Comparison of ENCODE assay signal across 21 cellular contexts in the genomic region with DNA sequence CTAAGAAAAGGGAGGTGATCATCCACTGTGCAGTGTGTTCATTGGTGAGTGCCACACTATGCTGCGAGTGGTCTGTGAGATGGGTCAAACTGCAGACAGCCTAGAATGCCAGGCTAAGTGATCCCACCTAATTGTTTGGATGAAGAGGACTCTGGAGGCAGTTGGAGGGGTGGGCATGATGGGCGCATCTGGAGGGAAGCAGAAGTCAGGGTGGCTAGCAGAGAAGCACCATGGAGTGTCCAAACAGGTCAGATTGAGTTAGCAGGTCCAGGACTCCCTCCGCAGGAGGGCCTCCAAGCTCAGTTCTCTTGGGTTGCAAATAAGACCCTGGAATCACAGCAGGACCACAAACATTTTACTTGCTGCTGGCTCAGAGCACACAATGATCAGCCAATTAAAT. TPM values are rescaled to one million over a fixed set of nuclear protein-coding genes. Genes with fewer than 3 reads are reported as not detected.
DNase-seq lines count a peak whose midpoint lies in the region; ATAC-seq and TF ChIP-seq lines count a peak whose summit lies in the region.
"Had no signal": no experiment of that assay in that cellular context is flagged by ENCODE, and none has a peak within 500 bp of the region (broad histone marks: within the 10 kb centered on the region; RNA-seq: fewer than 3 reads in every experiment).

No MANE protein-coding gene starts in this region.

- no peaks in the 10 kb centered on the region for H3K9me3 Mint-ChIP-seq in activated CD4-positive, alpha-beta memory T cell treated with anti-CD3 and anti-CD28 coated beads, Interleukin-2, amount 10 ng/mL, durations not matched to agents 7 days and 5 days

- CTCF ChIA-PET in activated CD4-positive, alpha-beta memory T cell treated with anti-CD3 and anti-CD28 coated beads, Interleukin-2, amount 10 ng/mL, durations not matched to agents 7 days and 5 days (lab: Charles Lee): no interaction called here

- no peak overlapping the region for H3K27ac Mint-ChIP-seq in activated CD4-positive, alpha-beta memory T cell treated with anti-CD3 and anti-CD28 coated beads, Interleukin-2, amount 10 ng/mL, durations not matched to agents 7 days and 5 days

- H3K36me3 ChIP-seq in lung (ENCODE audit: control insufficient read depth in 2 of 2, insufficient read depth in 2 of 2, low read length in 2 of 2): no peaks in the 10 kb centered on the region
- H3K36me3 ChIP-seq: HAP-1 had no signal

- H3K9me3 ChIP-seq in lung (ENCODE audit: control insufficient read depth in 2 of 2, insufficient read depth in 1 of 2, low read length in 1 of 2): no peaks in the 10 kb centered on the region
- H3K9me3 ChIP-seq: A549, HAP-1 had no signal

- no peak for ATAC-seq in lung (ENCODE audit: insufficient read depth, low FRiP score)
- ATAC-seq: A549 had no signal

- H3K4me3 ChIP-seq in lung: no peak overlapping the region
- H3K4me3 ChIP-seq: A549, HAP-1, SK-N-MC had no signal

- H3K27ac ChIP-seq in VCaP: peak overlapping the region; percentile 43; the same call in 1 of the 2 replicates
- no peak overlapping the region for H3K27ac ChIP-seq in lung (ENCODE audit: low read depth in 1 of 2, low read length in 1 of 2)
- H3K27ac ChIP-seq: A549, HL-60, RWPE1, SK-N-MC had no signal

- WGBS in lung, 2 donors: 96 to 97% methylated on average over 3 of the region's 3 CpGs

- in situ Hi-C loops in GM13976 (cut with MboI; ENCODE audit: low sequenced_read_pairs, unreplicated experiment): no loop called here

- peak; percentile 43 for DNase-seq in activated CD8-positive, alpha-beta memory T cell treated with anti-CD3 and anti-CD28 coated beads for 24 hours
- no peak for DNase-seq in activated CD8-positive, alpha-beta memory T cell treated with anti-CD3 and anti-CD28 coated beads, Interleukin-2, amount 50 U/mL, for 4 hours
- DNase-seq in lung (ENCODE audit: low spot score) (peak; percentile 22), GM13976 (ENCODE audit: low spot score) (no peak), cerebellar nuclear complex (lab: John Stamatoyannopoulos, UW) (no peak)
- no peak for DNase-seq in activated CD4-positive, alpha-beta memory T cell treated with anti-CD3 and anti-CD28 coated beads, Interleukin-2, amount 10 ng/mL, durations not matched to agents 7 days and 5 days
- DNase-seq: CD4-positive, CD25-positive, alpha-beta regulatory T cell; DMS79; KG1; NCI-H1092 treated with DMSO at 0.1 percent for 48 hours; NCI-H1436 treated with DMSO at 0.1 percent for 48 hours; NCI-H2081 treated with DMSO at 0.1 percent for 48 hours; NCI-H2171 treated with DMSO at 0.1 percent for 48 hours; NCI-H524 treated with DMSO at 0.1 percent for 48 hours; SHP77 treated with DMSO at 0.1 percent for 48 hours had no signal

- no peaks in the 10 kb centered on the region for H3K27me3 ChIP-seq in lung (ENCODE audit: control insufficient read depth, insufficient read depth)

- no peaks in the 10 kb centered on the region for H3K36me3 Mint-ChIP-seq in activated CD4-positive, alpha-beta memory T cell treated with anti-CD3 and anti-CD28 coated beads, Interleukin-2, amount 10 ng/mL, durations not matched to agents 7 days and 5 days (ENCODE audit: low read depth)
- H3K36me3 Mint-ChIP-seq: CD4-positive, CD25-positive, alpha-beta regulatory T cell had no signal

- H3K27me3 Mint-ChIP-seq in activated CD4-positive, alpha-beta memory T cell treated with anti-CD3 and anti-CD28 coated beads, Interleukin-2, amount 10 ng/mL, durations not matched to agents 7 days and 5 days: peaks cover 17% of the 10 kb centered on the region

- POLR2A ChIA-PET in activated CD4-positive, alpha-beta memory T cell treated with anti-CD3 and anti-CD28 coated beads, Interleukin-2, amount 10 ng/mL, durations not matched to agents 7 days and 5 days (lab: Charles Lee): no interaction called here

- TF ChIP-seq CTCF in VCaP (conservative IDR thresholded peaks at IDR 0.05) (no peak), lung (IDR thresholded peaks at IDR 0.05; ENCODE audit: control extremely low read depth, extremely low read depth) (no peak), GM13976 (IDR thresholded peaks at IDR 0.05; ENCODE audit: borderline replicate concordance, control extremely low read depth, extremely low read depth, insufficient read depth, missing control alignments) (no peak)

- no peaks in the 10 kb centered on the region for H3K4me1 Mint-ChIP-seq in activated CD4-positive, alpha-beta memory T cell treated with anti-CD3 and anti-CD28 coated beads, Interleukin-2, amount 10 ng/mL, durations not matched to agents 7 days and 5 days

- no peaks in the 10 kb centered on the region for H3K4me1 ChIP-seq in lung (ENCODE audit: control insufficient read depth in 2 of 2, insufficient read depth in 2 of 2, low read length in 2 of 2)
- H3K4me1 ChIP-seq: HAP-1 had no signal

- H3K4me3 Mint-ChIP-seq in activated CD4-positive, alpha-beta memory T cell treated with anti-CD3 and anti-CD28 coated beads, Interleukin-2, amount 10 ng/mL, durations not matched to agents 7 days and 5 days: no peak overlapping the region
- H3K4me3 Mint-ChIP-seq: CD4-positive, CD25-positive, alpha-beta regulatory T cell had no signal

RNA-seq across cellular contexts. Expression of a gene that starts 19.9 kb away (rescaled TPM):
- total RNA-seq in lung: 10 to 100 TPM in 1 of 2 donors, 1 to 10 TPM in 1; 9.5 to 18.8 TPM
- polyA plus RNA-seq in lung: 10 to 100 TPM in 1 of 2 donors, 1 to 10 TPM in 1; 7.5 to 12.6 TPM
- under 1 TPM in 1 of 2 experiments, not detected in 1; 0.08 TPM for total RNA-seq in activated CD4-positive, alpha-beta memory T cell treated with anti-CD3 and anti-CD28 coated beads, Interleukin-2, amount 10 ng/mL, durations not matched to agents 7 days and 5 days
- total RNA-seq: CD4-positive, CD25-positive, alpha-beta regulatory T cell had no signal
- polyA plus RNA-seq: CD4-positive, CD25-positive, alpha-beta regulatory T cell had no signal

Comparison
In these comparisons a context has a peak if more than half of its experiments do, and no peak if none do; other contexts are left out.
1. DNase-seq: peak in activated CD8-positive, alpha-beta memory T cell treated with anti-CD3 and anti-CD28 coated beads for 24 hours (single experiment) and lung (single experiment); none in activated CD8-positive, alpha-beta memory T cell treated with anti-CD3 and anti-CD28 coated beads, Interleukin-2, amount 50 U/mL, for 4 hours (single experiment), activated CD4-positive, alpha-beta memory T cell treated with anti-CD3 and anti-CD28 coated beads, Interleukin-2, amount 10 ng/mL, durations not matched to agents 7 days and 5 days (single experiment), GM13976 (single experiment) and cerebellar nuclear complex (0 of 2).
2. RNA of a gene that starts 19.9 kb away (total RNA-seq): 9.5 to 18.8 TPM in lung; 0.08 TPM in activated CD4-positive, alpha-beta memory T cell treated with anti-CD3 and anti-CD28 coated beads, Interleukin-2, amount 10 ng/mL, durations not matched to agents 7 days and 5 days; every median in the first group is over 4 times any median in the second.